ENCODE assay signal across 18 cellular contexts in the genomic region with DNA sequence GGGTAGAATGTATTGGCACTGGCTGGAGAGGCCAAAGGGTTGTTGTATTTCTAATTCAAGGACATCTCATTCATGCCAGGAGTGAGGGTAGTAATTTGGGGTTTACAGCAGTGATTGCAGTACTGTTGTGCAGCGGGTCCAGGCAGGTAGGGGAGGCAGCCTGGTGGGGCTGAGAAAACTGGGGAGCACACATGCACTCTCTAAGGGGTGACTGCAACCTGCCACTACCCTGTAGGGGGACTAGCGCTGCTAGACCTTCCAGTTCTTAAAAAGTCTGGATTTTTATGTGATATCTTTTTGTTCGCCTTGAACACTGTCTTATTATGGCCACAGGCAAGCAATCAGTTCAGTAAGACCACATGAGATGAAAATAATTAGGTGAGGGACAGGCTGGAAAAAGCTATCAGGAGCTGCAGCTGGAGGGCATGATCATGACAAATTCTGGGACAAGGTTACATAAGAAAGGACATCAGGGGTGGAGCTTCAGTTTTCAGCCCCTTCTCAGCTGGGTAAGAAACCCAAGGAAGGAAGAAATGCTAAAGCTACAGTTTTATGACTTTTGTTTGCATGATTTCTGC.
"Had no signal": no experiment of that assay in that cellular context is flagged by ENCODE, and none has a peak within 500 bp of the region (broad histone marks: within the 10 kb centered on the region; RNA-seq: fewer than 3 reads in every experiment).

No MANE protein-coding gene starts in this region.

- H3K27ac Mint-ChIP-seq: activated naive CD8-positive, alpha-beta T cell treated with anti-CD3 and anti-CD28 coated beads, Interleukin-2, amount 50 U/mL, for 24 hours; dendritic cell treated with granulocyte-macrophage colony-stimulating factor and Interleukin-4, amounts not matched to agents 40 ng/mL and 50 ng/mL, for 4 days; naive B cell had no signal

- H3K9me3 ChIP-seq: breast epithelium, left lung, ovary, tibial artery, uterus had no signal

- H3K4me1 Mint-ChIP-seq: naive B cell had no signal

- H3K4me1 ChIP-seq: breast epithelium, left lung, tibial artery, uterus had no signal

- DNase-seq: activated CD4-positive, alpha-beta T cell treated with anti-CD3 and anti-CD28 coated beads, Interleukin-2, amount 50 U/mL, for 4 hours; activated CD4-positive, CD25-positive, alpha-beta regulatory T cell treated with anti-CD3 and anti-CD28 coated beads, Interleukin-2, amount 50 U/mL, for 72 hours; activated naive CD4-positive, alpha-beta T cell; activated naive CD8-positive, alpha-beta T cell treated with anti-CD3 and anti-CD28 coated beads, Interleukin-2, amount 50 U/mL, for 24 hours; activated T-cell treated with anti-CD3 and anti-CD28 coated beads for 4 hours; aorta; effector memory CD4-positive, alpha-beta T cell; left lung; mammary epithelial cell; naive B cell; ovary; stimulated activated CD4-positive, alpha-beta T cell treated with anti-CD3 and anti-CD28 coated beads, Interleukin-1b, Interleukin-23, amount 100 ng/mL, for 48 hours; tibial artery; uterus had no signal

- H3K9me3 Mint-ChIP-seq: activated naive CD8-positive, alpha-beta T cell treated with anti-CD3 and anti-CD28 coated beads, Interleukin-2, amount 50 U/mL, for 24 hours; dendritic cell treated with granulocyte-macrophage colony-stimulating factor and Interleukin-4, amounts not matched to agents 40 ng/mL and 50 ng/mL, for 4 days had no signal

- H3K4me3 ChIP-seq: breast epithelium, left lung, ovary, tibial artery, uterus had no signal

- H3K4me3 Mint-ChIP-seq: activated naive CD8-positive, alpha-beta T cell treated with anti-CD3 and anti-CD28 coated beads, Interleukin-2, amount 50 U/mL, for 24 hours; dendritic cell treated with granulocyte-macrophage colony-stimulating factor and Interleukin-4, amounts not matched to agents 40 ng/mL and 50 ng/mL, for 4 days; naive B cell had no signal

- ATAC-seq: activated naive CD8-positive, alpha-beta T cell treated with anti-CD3 and anti-CD28 coated beads, Interleukin-2, amount 50 U/mL, for 24 hours had no signal

- H3K27me3 ChIP-seq: breast epithelium, left lung, ovary, tibial artery, uterus had no signal

- H3K27ac ChIP-seq: breast epithelium, epithelial cell of prostate, left lung, ovary, tibial artery, uterus had no signal

- FAIRE-seq: islet of Langerhans had no signal

- H3K36me3 ChIP-seq: breast epithelium, left lung, ovary, tibial artery, uterus had no signal
